8 cellular contexts compared by ENCODE assay signal in the genomic region with DNA sequence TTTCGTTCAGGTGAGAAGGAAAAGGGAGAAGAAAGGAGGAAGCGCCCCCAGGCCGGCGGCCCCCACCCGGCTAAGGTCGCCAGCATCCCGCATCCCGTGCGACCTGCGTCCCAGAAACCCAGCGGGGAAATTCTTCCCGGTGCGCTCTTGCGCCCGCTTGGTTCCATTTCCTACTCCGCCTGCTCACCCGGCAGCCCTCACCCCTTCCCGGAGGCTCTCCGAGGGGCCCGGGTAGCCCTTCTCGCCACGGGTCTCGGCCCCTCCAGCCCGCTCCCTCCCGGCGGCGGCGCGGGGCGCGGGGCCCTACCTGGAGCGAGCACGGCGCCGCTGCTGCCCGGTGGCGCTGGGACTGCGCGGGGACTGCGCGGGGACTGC. TPM values are rescaled to one million over a fixed set of nuclear protein-coding genes. Genes with fewer than 3 reads are reported as not detected.
DNase-seq lines count a peak whose midpoint lies in the region; ATAC-seq and TF ChIP-seq lines count a peak whose summit lies in the region.

TSS of gene PRKCQ (minus strand) at position 373 of the 375 bp plus-strand sequence. CDS start 65,141 bp downstream, outside the sequence.

- H3K9me3 ChIP-seq in mucosa of stomach (ENCODE audit: control insufficient read depth, low read length), result no peaks in the 10 kb centered on the region
- H3K9me3 ChIP-seq in WERI-Rb-1 (ENCODE audit: severe bottlenecking), result no peaks in the 10 kb centered on the region

- peak within 1 kb of the TSS; percentile 91 for H3K4me3 ChIP-seq in NB4 (ENCODE audit: low read depth, low read length)
- peak within 1 kb of the TSS; percentile 58 for H3K4me3 ChIP-seq in mucosa of stomach (ENCODE audit: low read length)
- H3K4me3 ChIP-seq in WERI-Rb-1 (ENCODE audit: low read depth, low read length), result no peak within 1 kb of the TSS

- TF ChIP-seq CTCF in NB4 (IDR thresholded peaks at IDR 0.05; ENCODE audit: low read depth, low read length) (no peak), WERI-Rb-1 (IDR thresholded peaks at IDR 0.05; ENCODE audit: low read depth, low read length) (no peak)

- no peak within 1 kb of the TSS for H3K27ac ChIP-seq in WERI-Rb-1

- no peaks in the 10 kb centered on the region for H3K4me1 ChIP-seq in mucosa of stomach (ENCODE audit: control insufficient read depth, insufficient read depth, low read length)

- TF ChIP-seq POLR2A in NB4 (IDR thresholded peaks at IDR 0.05; ENCODE audit: extremely low read depth, insufficient read length), result no peak

- ATAC-seq in GM21529 (IDR thresholded peaks at IDR 0.05; ENCODE audit: unreplicated experiment), result peak; percentile 33

- H3K27me3 ChIP-seq in mucosa of stomach (ENCODE audit: control insufficient read depth, insufficient read depth, low read length) (peaks cover 16% of the 10 kb centered on the region), WERI-Rb-1 (ENCODE audit: insufficient read depth, low read depth, severe bottlenecking) (peaks cover 14% of the 10 kb centered on the region)

- no peaks in the 10 kb centered on the region for H3K36me3 ChIP-seq in mucosa of stomach (ENCODE audit: control insufficient read depth, insufficient read depth, low read length)
- H3K36me3 ChIP-seq in WERI-Rb-1, result no peaks in the 10 kb centered on the region

- H3K9ac ChIP-seq in mucosa of stomach (ENCODE audit: low read length), result peak within 1 kb of the TSS; percentile 71

- DNase-seq in DMS53 treated with DMSO at 0.1 percent for 48 hours (lab: John Stamatoyannopoulos, UW; ENCODE audit: unreplicated experiment), result peak; percentile 16
- DNase-seq in NB4 (ENCODE audit: low read depth), result no peak
- DNase-seq in dermis blood vessel endothelial cell, result peak; percentile 42
- DNase-seq in mucosa of gallbladder (ENCODE audit: low spot score), result no peak
- no peak for DNase-seq in WERI-Rb-1
- no peak for DNase-seq in NCI-H1105 treated with DMSO at 0.1 percent for 48 hours (lab: John Stamatoyannopoulos, UW)

RNA-seq across cellular contexts. Expression of gene PRKCQ, which starts in this region (rescaled TPM):
- total RNA-seq in dermis blood vessel endothelial cell (0.17 and 0.84 TPM in 2 replicates), mucosa of gallbladder (1.4 TPM)

Comparison
In these comparisons a context has a peak if more than half of its experiments do, and no peak if none do; other contexts are left out.
1. Peak in DNase-seq in dermis blood vessel endothelial cell; RNA of the gene not detected or under 1 TPM.